Comparison of ENCODE assay signal across 8 cellular contexts in the genomic region with DNA sequence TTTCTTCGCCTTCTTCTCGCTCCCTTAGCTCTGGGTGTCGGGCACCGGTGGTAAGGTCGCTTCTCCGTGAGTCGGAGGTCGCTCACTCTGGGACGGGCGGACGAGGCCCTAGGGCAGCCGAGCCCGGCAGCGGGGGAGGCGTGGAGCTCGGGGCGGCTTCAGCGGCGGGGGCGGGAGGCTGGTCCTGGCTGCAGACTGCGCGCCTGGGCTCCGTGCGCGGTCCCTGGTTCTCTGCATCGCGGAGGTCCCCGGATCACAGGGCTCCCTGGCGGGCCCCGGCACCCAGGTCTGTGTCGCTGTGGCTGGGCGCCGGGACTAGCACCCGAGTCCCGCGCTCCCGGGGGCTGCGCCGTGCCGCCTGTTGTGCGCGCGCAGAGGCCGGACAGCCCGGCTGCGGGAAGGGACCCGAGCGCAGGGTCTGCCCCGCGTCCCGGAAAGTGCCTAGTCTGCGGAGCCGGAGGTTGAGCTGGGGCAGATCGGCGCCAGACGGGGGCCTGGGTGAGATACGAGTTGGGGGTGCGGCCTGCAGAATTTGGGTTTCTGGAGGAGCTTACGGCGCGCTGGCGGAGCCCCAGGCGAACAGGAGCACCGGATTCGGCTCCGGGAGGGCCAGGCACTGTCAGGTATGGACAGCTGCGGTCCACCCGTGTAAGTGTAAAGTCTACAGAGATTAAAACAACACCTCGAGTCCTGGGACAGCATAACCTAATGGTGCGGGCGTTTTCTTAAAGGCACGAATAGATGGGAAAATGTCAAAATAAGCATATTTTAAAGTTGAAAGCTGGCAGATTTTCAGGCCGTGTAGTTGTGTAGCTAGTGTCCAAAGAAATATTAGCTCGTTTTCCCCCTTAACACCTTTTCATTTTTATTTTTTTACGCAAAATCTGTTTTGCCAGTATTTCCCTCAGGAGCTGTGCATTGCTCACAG. TPM values are rescaled to one million over a fixed set of nuclear protein-coding genes. Genes with fewer than 3 reads are reported as not detected.
DNase-seq lines count a peak whose midpoint lies in the region; ATAC-seq and TF ChIP-seq lines count a peak whose summit lies in the region.

No MANE protein-coding gene starts in this region.

- no peaks in the 10 kb centered on the region for H3K9me3 ChIP-seq in adipocyte (ENCODE audit: control insufficient read depth, low read length)
- no peaks in the 10 kb centered on the region for H3K9me3 ChIP-seq in hepatocyte (ENCODE audit: low read depth)

- H4K20me1 ChIP-seq in hepatocyte (ENCODE audit: insufficient read depth, poor library complexity, severe bottlenecking) = peaks cover 9% of the 10 kb centered on the region

- peaks cover 76% of the 10 kb centered on the region for H3K79me2 ChIP-seq in hepatocyte

- peak overlapping the region; percentile 99 for H3K9ac ChIP-seq in adipocyte (ENCODE audit: low read length)

- 2% methylated on average over 62 of the region's 75 CpGs for WGBS in hepatocyte (ENCODE audit: low lambda C conversion rate, missing lambda C conversion rate)

- H3K4me1 ChIP-seq in adipocyte (ENCODE audit: control insufficient read depth, insufficient read depth, low read length) (peaks cover 42% of the 10 kb centered on the region), hepatocyte (ENCODE audit: insufficient read depth) (peaks cover 6% of the 10 kb centered on the region)

- DNase-seq in NCI-H1092 (lab: John Stamatoyannopoulos, UW) (peak; percentile 21), NCI-H1092 treated with DMSO at 0.1 percent for 48 hours (lab: John Stamatoyannopoulos, UW) (no peak), NCI-H2171 treated with DMSO at 0.1 percent for 48 hours (lab: John Stamatoyannopoulos, UW) (peak; percentile 69), adipocyte (ENCODE audit: low read depth) (peak; percentile 53), hepatocyte (ENCODE audit: low spot score) (no peak), sciatic nerve (ENCODE audit: low spot score) (peak; percentile 75), NCI-H2029 treated with DMSO at 0.1 percent for 48 hours (lab: John Stamatoyannopoulos, UW) (no peak)

- H3K27ac ChIP-seq in hepatocyte = peak overlapping the region; percentile 97

- H2AFZ ChIP-seq in hepatocyte = peak overlapping the region; percentile 85

- intact Hi-C loops in sciatic nerve (cut with DNase I) = no loop called here

- peak overlapping the region; percentile 98 for H3K4me3 ChIP-seq in adipocyte (ENCODE audit: low read length)
- peak overlapping the region; percentile 94 for H3K4me3 ChIP-seq in hepatocyte

- TF ChIP-seq CTCF in hepatocyte (IDR thresholded peaks at IDR 0.05; ENCODE audit: poor library complexity) = no peak

- no peaks in the 10 kb centered on the region for H3K9me2 ChIP-seq in hepatocyte (replicated peaks; ENCODE audit: insufficient read depth)

- H3K36me3 ChIP-seq in adipocyte (ENCODE audit: control insufficient read depth, insufficient read depth, low read length, severe bottlenecking) = no peaks in the 10 kb centered on the region
- no peaks in the 10 kb centered on the region for H3K36me3 ChIP-seq in hepatocyte (replicated peaks; ENCODE audit: insufficient read depth, low read depth)

- no peaks in the 10 kb centered on the region for H3K27me3 ChIP-seq in adipocyte (replicated peaks; ENCODE audit: control insufficient read depth, insufficient read depth, low read length)
- no peaks in the 10 kb centered on the region for H3K27me3 ChIP-seq in hepatocyte

- peak overlapping the region; percentile 84 for H3K4me2 ChIP-seq in hepatocyte

- ATAC-seq in HG02571 (IDR thresholded peaks at IDR 0.05; ENCODE audit: unreplicated experiment) (peak; percentile 31), sciatic nerve (peak; percentile 20)

RNA-seq across cellular contexts. Expression of gene FRMD6, which starts 0.7 kb away (rescaled TPM):
- total RNA-seq in hepatocyte (37.4 and 64.4 TPM in 2 replicates), sciatic nerve (52.0 TPM)
- 17.0 and 18.9 TPM in 2 replicates for polyA plus RNA-seq in hepatocyte

Comparison
In these comparisons a context has a peak if more than half of its experiments do, and no peak if none do; other contexts are left out.
1. DNase-seq: peak in NCI-H1092 (single experiment), NCI-H2171 treated with DMSO at 0.1 percent for 48 hours (single experiment), adipocyte (single experiment) and sciatic nerve (single experiment); none in NCI-H1092 treated with DMSO at 0.1 percent for 48 hours (single experiment), hepatocyte (single experiment) and NCI-H2029 treated with DMSO at 0.1 percent for 48 hours (single experiment).